23 cellular contexts compared by ENCODE assay signal in the genomic region with DNA sequence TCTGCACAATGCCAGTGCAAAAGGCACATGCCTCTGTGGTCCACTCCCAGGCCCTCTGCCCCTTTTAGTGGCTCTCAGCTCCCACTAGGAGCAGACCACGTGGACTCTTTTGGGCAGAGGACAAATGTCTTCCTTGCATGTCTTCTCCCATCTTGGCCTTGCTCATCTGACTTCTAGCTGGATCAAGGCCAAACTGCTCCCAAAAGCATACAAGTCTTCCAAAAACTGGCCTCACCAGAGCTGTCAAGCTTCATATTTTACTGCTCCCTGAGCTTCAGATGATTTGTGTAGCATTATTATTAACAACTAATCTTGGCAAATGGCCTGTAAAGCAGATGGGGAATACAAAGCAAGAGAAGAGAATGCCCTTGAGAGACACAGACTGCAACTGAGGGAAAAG. TPM values are rescaled to one million over a fixed set of nuclear protein-coding genes. Genes with fewer than 3 reads are reported as not detected.
DNase-seq lines count a peak whose midpoint lies in the region; ATAC-seq and TF ChIP-seq lines count a peak whose summit lies in the region.
"Had no signal": no experiment of that assay in that cellular context is flagged by ENCODE, and none has a peak within 500 bp of the region (broad histone marks: within the 10 kb centered on the region; RNA-seq: fewer than 3 reads in every experiment).

No MANE protein-coding gene starts in this region.

- TF ChIP-seq CTCF in type B pancreatic cell (conservative IDR thresholded peaks at IDR 0.05) (no peak), tibial nerve (IDR thresholded peaks at IDR 0.05) (no peak)

- H3K27me3 ChIP-seq in tibial nerve, result no peaks in the 10 kb centered on the region
- H3K27me3 ChIP-seq: BLaER1 treated with 17β-estradiol and CSF1 and Interleukin-3, amounts not matched to agents 10 nM and 100 nM; heart left ventricle; pancreas; sigmoid colon; thyroid gland had no signal

- peaks cover 61% of the 10 kb centered on the region for H3K36me3 Mint-ChIP-seq in activated CD4-positive, alpha-beta T cell treated with anti-CD3 and anti-CD28 coated beads, Interleukin-2, amount 10 ng/mL, durations not matched to agents 24 days and 14 days (ENCODE audit: low read depth)
- H3K36me3 Mint-ChIP-seq in type B pancreatic cell, result peaks cover 17% of the 10 kb centered on the region

- H3K4me3 Mint-ChIP-seq in activated CD4-positive, alpha-beta T cell treated with anti-CD3 and anti-CD28 coated beads, Interleukin-2, amount 10 ng/mL, durations not matched to agents 24 days and 14 days, result no peak overlapping the region
- peak overlapping the region; percentile 33 for H3K4me3 Mint-ChIP-seq in type B pancreatic cell
- H3K4me3 Mint-ChIP-seq: stimulated activated naive B cell treated with anti-CD40 and anti-IgM and Interleukin-4, amounts not matched to agents 10 μg/mL and 1 μg/mL and 100 μg/mL, for 72 hours had no signal

- H3K9me3 ChIP-seq in tibial nerve, result no peaks in the 10 kb centered on the region
- H3K9me3 ChIP-seq: BLaER1 treated with 17β-estradiol and CSF1 and Interleukin-3, amounts not matched to agents 10 nM and 100 nM; heart left ventricle; pancreas; sigmoid colon; thyroid gland had no signal

- WGBS in tibial nerve, 2 donors, result 21 to 31% methylated on average over 1 of the region's 1 CpG

- TF ChIP-seq POLR2A in tibial nerve (IDR thresholded peaks at IDR 0.05), result no peak

- H3K4me1 Mint-ChIP-seq in activated CD4-positive, alpha-beta T cell treated with anti-CD3 and anti-CD28 coated beads, Interleukin-2, amount 10 ng/mL, durations not matched to agents 24 days and 14 days, result peaks cover 22% of the 10 kb centered on the region
- H3K4me1 Mint-ChIP-seq in type B pancreatic cell (ENCODE audit: unreplicated experiment), result peaks cover 17% of the 10 kb centered on the region

- H3K9me3 Mint-ChIP-seq in activated CD4-positive, alpha-beta T cell treated with anti-CD3 and anti-CD28 coated beads, Interleukin-2, amount 10 ng/mL, durations not matched to agents 24 days and 14 days, result no peaks in the 10 kb centered on the region
- H3K9me3 Mint-ChIP-seq in type B pancreatic cell, result no peaks in the 10 kb centered on the region
- H3K9me3 Mint-ChIP-seq: stimulated activated naive B cell treated with anti-CD40 and anti-IgM and Interleukin-4, amounts not matched to agents 10 μg/mL and 1 μg/mL and 100 μg/mL, for 72 hours had no signal

- H3K27me3 Mint-ChIP-seq in activated CD4-positive, alpha-beta T cell treated with anti-CD3 and anti-CD28 coated beads, Interleukin-2, amount 10 ng/mL, durations not matched to agents 24 days and 14 days, result no peaks in the 10 kb centered on the region
- H3K27me3 Mint-ChIP-seq in type B pancreatic cell, result no peaks in the 10 kb centered on the region
- H3K27me3 Mint-ChIP-seq: stimulated activated naive B cell treated with anti-CD40 and anti-IgM and Interleukin-4, amounts not matched to agents 10 μg/mL and 1 μg/mL and 100 μg/mL, for 72 hours had no signal

- no peak overlapping the region for H3K27ac ChIP-seq in tibial nerve
- H3K27ac ChIP-seq: BLaER1 treated with 17β-estradiol and CSF1 and Interleukin-3, amounts not matched to agents 10 nM and 100 nM; KMS-11; pancreas; thyroid gland had no signal

- ATAC-seq in HG02970 (IDR thresholded peaks at IDR 0.05; ENCODE audit: low FRiP score, unreplicated experiment), result no peak
- ATAC-seq: heart left ventricle; pancreas; stimulated activated naive B cell treated with anti-CD40 and anti-IgM and Interleukin-4, amounts not matched to agents 10 μg/mL and 1 μg/mL and 100 μg/mL, for 72 hours had no signal

- H3K4me3 ChIP-seq in tibial nerve, result no peak overlapping the region
- H3K4me3 ChIP-seq: BLaER1 treated with 17β-estradiol and CSF1 and Interleukin-3, amounts not matched to agents 10 nM and 100 nM; heart left ventricle; lung; pancreas; sigmoid colon; thyroid gland had no signal

- H3K36me3 ChIP-seq in tibial nerve, result peaks cover 0 to 89% (median 8%) of the 10 kb centered on the region in 3 donors
- H3K36me3 ChIP-seq: pancreas had no signal

- intact Hi-C loops in activated CD4-positive, alpha-beta T cell treated with anti-CD3 and anti-CD28 coated beads, Interleukin-2, amount 10 ng/mL, durations not matched to agents 24 days and 14 days (cut with micrococcal nuclease), result no loop called here

- peak; percentile 54 for DNase-seq in activated CD4-positive, alpha-beta T cell treated with anti-CD3 and anti-CD28 coated beads, Interleukin-2, amount 10 ng/mL, durations not matched to agents 24 days and 14 days
- no peak for DNase-seq in activated CD4-positive, alpha-beta T cell treated with anti-CD3 and anti-CD28 coated beads for 4 hours
- DNase-seq in NCI-H446 (lab: John Stamatoyannopoulos, UW), result peak; percentile 63 to 89
- DNase-seq in hepatic stellate cell (ENCODE audit: low spot score), result peak; percentile 36
- no peak for DNase-seq in type B pancreatic cell (ENCODE audit: extremely low spot score, unreplicated experiment)
- no peak for DNase-seq in tibial nerve (ENCODE audit: low spot score in 2 of 2)
- no peak for DNase-seq in amniotic stem cell (lab: John Stamatoyannopoulos, UW)
- DNase-seq: activated CD4-positive, alpha-beta T cell treated with anti-CD3 and anti-CD28 coated beads, Interleukin-2, amount 50 U/mL, for 4 hours; activated naive CD4-positive, alpha-beta T cell treated with Interleukin-2 at 50 U/mL for 16 hours; activated T-cell treated with anti-CD3 and anti-CD28 coated beads, Interleukin-2, amount 50 U/mL, for 1 hour; heart left ventricle; NCI-H1048; NCI-H524 treated with DMSO at 0.1 percent for 48 hours; pancreas; sigmoid colon; stimulated activated naive B cell treated with anti-CD40 and anti-IgM and Interleukin-4, amounts not matched to agents 10 μg/mL and 1 μg/mL and 100 μg/mL, for 72 hours; T-helper 1 cell; thyroid gland had no signal

- H3K27ac Mint-ChIP-seq in activated CD4-positive, alpha-beta T cell treated with anti-CD3 and anti-CD28 coated beads, Interleukin-2, amount 10 ng/mL, durations not matched to agents 24 days and 14 days, result no peak overlapping the region
- H3K27ac Mint-ChIP-seq in type B pancreatic cell, result peak overlapping the region; percentile 71

- peaks cover 0 to 11% (median 3%) of the 10 kb centered on the region in 4 donors for H3K4me1 ChIP-seq in tibial nerve
- H3K4me1 ChIP-seq: thyroid gland had no signal

- TF ChIP-seq EP300 in tibial nerve (IDR thresholded peaks at IDR 0.05), result no peak

RNA-seq across cellular contexts. Expression of a gene that starts 6.9 kb away (rescaled TPM):
- total RNA-seq in activated CD4-positive, alpha-beta T cell treated with anti-CD3 and anti-CD28 coated beads, Interleukin-2, amount 10 ng/mL, durations not matched to agents 24 days and 14 days, result 9.4 and 10.0 TPM in 2 replicates
- total RNA-seq in type B pancreatic cell (ENCODE audit: low replicate concordance), result 31.6 and 50.0 TPM in 2 replicates
- 10 to 100 TPM; 23.1 to 39.8 (median 30.3) TPM for total RNA-seq in tibial nerve

RNA-seq across cellular contexts. Expression of a gene that starts 21.7 kb away (rescaled TPM):
- total RNA-seq in activated CD4-positive, alpha-beta T cell treated with anti-CD3 and anti-CD28 coated beads, Interleukin-2, amount 10 ng/mL, durations not matched to agents 24 days and 14 days, result 24.1 TPM in 2 replicates
- total RNA-seq in type B pancreatic cell (ENCODE audit: low replicate concordance) (38.4 and 61.6 TPM in 2 replicates), tibial nerve (10 to 100 TPM; 56.1 to 67.6 (median 62.8) TPM)

RNA-seq across cellular contexts. Expression of a gene that starts 43.6 kb away (rescaled TPM):
- not detected in 2 replicates for total RNA-seq in activated CD4-positive, alpha-beta T cell treated with anti-CD3 and anti-CD28 coated beads, Interleukin-2, amount 10 ng/mL, durations not matched to agents 24 days and 14 days
- total RNA-seq in type B pancreatic cell (ENCODE audit: low replicate concordance) (1.5 and 1.9 TPM in 2 replicates), tibial nerve (1 to 10 TPM; 1.0 to 7.5 (median 4.8) TPM)
- total RNA-seq: myocyte had no signal

Comparison
In these comparisons a context has a peak if more than half of its experiments do, and no peak if none do; other contexts are left out.
1. DNase-seq: peak in activated CD4-positive, alpha-beta T cell treated with anti-CD3 and anti-CD28 coated beads, Interleukin-2, amount 10 ng/mL, durations not matched to agents 24 days and 14 days (single experiment), NCI-H446 (2 of 2) and hepatic stellate cell (single experiment); none in activated CD4-positive, alpha-beta T cell treated with anti-CD3 and anti-CD28 coated beads for 4 hours (0 of 2), type B pancreatic cell (single experiment), tibial nerve (0 of 2) and amniotic stem cell (single experiment).